1 cellular context compared by ENCODE assay signal in genomic region chrX:47683171-47684145, GRCh38.
A peak's percentile ranks its signal among the peaks of the same experiment; 100 is the strongest.
TF ChIP-seq lines count a peak whose summit lies in the region.

No MANE protein-coding gene starts in this region.

TF ChIP-seq in K562, 482 proteins besides CTCF, POLR2A, EP300 and RAD21 (continued from another document and continues in another):
- TF ChIP-seq CREB3 (tag; conservative IDR thresholded peaks at IDR 0.05; ENCODE audit: low read depth) (no peak), ATF6 (CRISPR knock-in tag; IDR thresholded peaks at IDR 0.05) (no peak), POLR2AphosphoS2 (IDR thresholded peaks at IDR 0.05; ENCODE audit: low read length) (no peak), ZBTB34 (CRISPR knock-in tag; IDR thresholded peaks at IDR 0.05) (no peak), NR2C1 (IDR thresholded peaks at IDR 0.05) (no peak), NR2C1 (tag; IDR thresholded peaks at IDR 0.05) (no peak; the same call in 1 of the 2 replicates), SMARCE1 (IDR thresholded peaks at IDR 0.05) (peak; percentile 92), BACH1 (tag; IDR thresholded peaks at IDR 0.05) (no peak), HDAC1 (IDR thresholded peaks at IDR 0.05) (peak in 1 of 2 experiments; percentile 86; a peak in 2 of 4 replicates), IRF9 (tag; IDR thresholded peaks at IDR 0.05) (0 out of 2 replicates have a peak, but pooled peaks have one; percentile 9), TCF3 (CRISPR knock-in tag; IDR thresholded peaks at IDR 0.05) (peak; percentile 99), HNRNPLL (IDR thresholded peaks at IDR 0.05; ENCODE audit: low read depth, low read length, poor library complexity, severe bottlenecking) (no peak), ZNF57 (CRISPR knock-in tag; IDR thresholded peaks at IDR 0.05) (no peak), PRDM10 (IDR thresholded peaks at IDR 0.05; ENCODE audit: partially characterized antibody) (peak; percentile 34), YBX1 (IDR thresholded peaks at IDR 0.05) (no peak), MBD2 (IDR thresholded peaks at IDR 0.05; ENCODE audit: borderline replicate concordance, low read depth) (peak; percentile 64), MTA3 (IDR thresholded peaks at IDR 0.05; ENCODE audit: borderline replicate concordance) (0 out of 2 replicates have a peak, but pooled peaks have one; percentile 58), POLR3G (IDR thresholded peaks at IDR 0.05; ENCODE audit: extremely low read depth, insufficient read length, insufficient replicate concordance) (no peak), ARID1B (IDR thresholded peaks at IDR 0.05) (peak; percentile 99), HLTF (IDR thresholded peaks at IDR 0.05) (peak; percentile 55; the same call in 1 of the 2 replicates), ELF1 (tag; IDR thresholded peaks at IDR 0.05) (no peak), CBFA2T3 (IDR thresholded peaks at IDR 0.05) (peak; percentile 99), MAFF (IDR thresholded peaks at IDR 0.05; ENCODE audit: low read length) (no peak), SMAD4 (CRISPR knock-in tag; conservative IDR thresholded peaks at IDR 0.05) (peak; percentile 98), ZNF445 (CRISPR knock-in tag; IDR thresholded peaks at IDR 0.05; ENCODE audit: low read depth) (no peak), ZNF174 (CRISPR knock-in tag; IDR thresholded peaks at IDR 0.05) (no peak), ZNF551 (CRISPR knock-in tag; IDR thresholded peaks at IDR 0.05) (no peak), PTRF (tag; IDR thresholded peaks at IDR 0.05) (no peak), MAFG (tag; conservative IDR thresholded peaks at IDR 0.05) (no peak), SRF (CRISPR knock-in tag; IDR thresholded peaks at IDR 0.05) (no peak), ZBTB43 (CRISPR knock-in tag; IDR thresholded peaks at IDR 0.05) (no peak), ZNF655 (CRISPR knock-in tag; IDR thresholded peaks at IDR 0.05) (no peak), BCL6 (CRISPR knock-in tag; IDR thresholded peaks at IDR 0.05) (no peak)
- TF ChIP-seq, protein P1, sequence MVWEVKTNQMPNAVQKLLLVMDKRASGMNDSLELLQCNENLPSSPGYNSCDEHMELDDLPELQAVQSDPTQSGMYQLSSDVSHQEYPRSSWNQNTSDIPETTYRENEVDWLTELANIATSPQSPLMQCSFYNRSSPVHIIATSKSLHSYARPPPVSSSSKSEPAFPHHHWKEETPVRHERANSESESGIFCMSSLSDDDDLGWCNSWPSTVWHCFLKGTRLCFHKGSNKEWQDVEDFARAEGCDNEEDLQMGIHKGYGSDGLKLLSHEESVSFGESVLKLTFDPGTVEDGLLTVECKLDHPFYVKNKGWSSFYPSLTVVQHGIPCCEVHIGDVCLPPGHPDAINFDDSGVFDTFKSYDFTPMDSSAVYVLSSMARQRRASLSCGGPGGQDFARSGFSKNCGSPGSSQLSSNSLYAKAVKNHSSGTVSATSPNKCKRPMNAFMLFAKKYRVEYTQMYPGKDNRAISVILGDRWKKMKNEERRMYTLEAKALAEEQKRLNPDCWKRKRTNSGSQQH (CRISPR knock-in tag; IDR thresholded peaks at IDR 0.05): no peak
- TF ChIP-seq, protein P2, sequence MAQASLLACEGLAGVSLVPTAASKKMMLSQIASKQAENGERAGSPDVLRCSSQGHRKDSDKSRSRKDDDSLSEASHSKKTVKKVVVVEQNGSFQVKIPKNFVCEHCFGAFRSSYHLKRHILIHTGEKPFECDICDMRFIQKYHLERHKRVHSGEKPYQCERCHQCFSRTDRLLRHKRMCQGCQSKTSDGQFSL (CRISPR knock-in tag; IDR thresholded peaks at IDR 0.05): 0 out of 2 replicates have a peak, but pooled peaks have one; percentile 19
- TF ChIP-seq, protein P2 (tag; IDR thresholded peaks at IDR 0.05): no peak
- TF ChIP-seq, protein P3, sequence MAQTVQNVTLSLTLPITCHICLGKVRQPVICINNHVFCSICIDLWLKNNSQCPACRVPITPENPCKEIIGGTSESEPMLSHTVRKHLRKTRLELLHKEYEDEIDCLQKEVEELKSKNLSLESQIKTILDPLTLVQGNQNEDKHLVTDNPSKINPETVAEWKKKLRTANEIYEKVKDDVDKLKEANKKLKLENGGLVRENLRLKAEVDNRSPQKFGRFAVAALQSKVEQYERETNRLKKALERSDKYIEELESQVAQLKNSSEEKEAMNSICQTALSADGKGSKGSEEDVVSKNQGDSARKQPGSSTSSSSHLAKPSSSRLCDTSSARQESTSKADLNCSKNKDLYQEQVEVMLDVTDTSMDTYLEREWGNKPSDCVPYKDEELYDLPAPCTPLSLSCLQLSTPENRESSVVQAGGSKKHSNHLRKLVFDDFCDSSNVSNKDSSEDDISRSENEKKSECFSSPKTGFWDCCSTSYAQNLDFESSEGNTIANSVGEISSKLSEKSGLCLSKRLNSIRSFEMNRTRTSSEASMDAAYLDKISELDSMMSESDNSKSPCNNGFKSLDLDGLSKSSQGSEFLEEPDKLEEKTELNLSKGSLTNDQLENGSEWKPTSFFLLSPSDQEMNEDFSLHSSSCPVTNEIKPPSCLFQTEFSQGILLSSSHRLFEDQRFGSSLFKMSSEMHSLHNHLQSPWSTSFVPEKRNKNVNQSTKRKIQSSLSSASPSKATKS (CRISPR knock-in tag; IDR thresholded peaks at IDR 0.05): no peak
- TF ChIP-seq, protein P4, sequence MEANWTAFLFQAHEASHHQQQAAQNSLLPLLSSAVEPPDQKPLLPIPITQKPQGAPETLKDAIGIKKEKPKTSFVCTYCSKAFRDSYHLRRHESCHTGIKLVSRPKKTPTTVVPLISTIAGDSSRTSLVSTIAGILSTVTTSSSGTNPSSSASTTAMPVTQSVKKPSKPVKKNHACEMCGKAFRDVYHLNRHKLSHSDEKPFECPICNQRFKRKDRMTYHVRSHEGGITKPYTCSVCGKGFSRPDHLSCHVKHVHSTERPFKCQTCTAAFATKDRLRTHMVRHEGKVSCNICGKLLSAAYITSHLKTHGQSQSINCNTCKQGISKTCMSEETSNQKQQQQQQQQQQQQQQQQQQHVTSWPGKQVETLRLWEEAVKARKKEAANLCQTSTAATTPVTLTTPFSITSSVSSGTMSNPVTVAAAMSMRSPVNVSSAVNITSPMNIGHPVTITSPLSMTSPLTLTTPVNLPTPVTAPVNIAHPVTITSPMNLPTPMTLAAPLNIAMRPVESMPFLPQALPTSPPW (CRISPR knock-in tag; IDR thresholded peaks at IDR 0.05): peak; percentile 40
- TF ChIP-seq, protein P5, sequence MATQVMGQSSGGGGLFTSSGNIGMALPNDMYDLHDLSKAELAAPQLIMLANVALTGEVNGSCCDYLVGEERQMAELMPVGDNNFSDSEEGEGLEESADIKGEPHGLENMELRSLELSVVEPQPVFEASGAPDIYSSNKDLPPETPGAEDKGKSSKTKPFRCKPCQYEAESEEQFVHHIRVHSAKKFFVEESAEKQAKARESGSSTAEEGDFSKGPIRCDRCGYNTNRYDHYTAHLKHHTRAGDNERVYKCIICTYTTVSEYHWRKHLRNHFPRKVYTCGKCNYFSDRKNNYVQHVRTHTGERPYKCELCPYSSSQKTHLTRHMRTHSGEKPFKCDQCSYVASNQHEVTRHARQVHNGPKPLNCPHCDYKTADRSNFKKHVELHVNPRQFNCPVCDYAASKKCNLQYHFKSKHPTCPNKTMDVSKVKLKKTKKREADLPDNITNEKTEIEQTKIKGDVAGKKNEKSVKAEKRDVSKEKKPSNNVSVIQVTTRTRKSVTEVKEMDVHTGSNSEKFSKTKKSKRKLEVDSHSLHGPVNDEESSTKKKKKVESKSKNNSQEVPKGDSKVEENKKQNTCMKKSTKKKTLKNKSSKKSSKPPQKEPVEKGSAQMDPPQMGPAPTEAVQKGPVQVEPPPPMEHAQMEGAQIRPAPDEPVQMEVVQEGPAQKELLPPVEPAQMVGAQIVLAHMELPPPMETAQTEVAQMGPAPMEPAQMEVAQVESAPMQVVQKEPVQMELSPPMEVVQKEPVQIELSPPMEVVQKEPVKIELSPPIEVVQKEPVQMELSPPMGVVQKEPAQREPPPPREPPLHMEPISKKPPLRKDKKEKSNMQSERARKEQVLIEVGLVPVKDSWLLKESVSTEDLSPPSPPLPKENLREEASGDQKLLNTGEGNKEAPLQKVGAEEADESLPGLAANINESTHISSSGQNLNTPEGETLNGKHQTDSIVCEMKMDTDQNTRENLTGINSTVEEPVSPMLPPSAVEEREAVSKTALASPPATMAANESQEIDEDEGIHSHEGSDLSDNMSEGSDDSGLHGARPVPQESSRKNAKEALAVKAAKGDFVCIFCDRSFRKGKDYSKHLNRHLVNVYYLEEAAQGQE (CRISPR knock-in tag; IDR thresholded peaks at IDR 0.05; ENCODE audit: low read depth): no peak
